16 cellular contexts compared by ENCODE assay signal in the genomic region with DNA sequence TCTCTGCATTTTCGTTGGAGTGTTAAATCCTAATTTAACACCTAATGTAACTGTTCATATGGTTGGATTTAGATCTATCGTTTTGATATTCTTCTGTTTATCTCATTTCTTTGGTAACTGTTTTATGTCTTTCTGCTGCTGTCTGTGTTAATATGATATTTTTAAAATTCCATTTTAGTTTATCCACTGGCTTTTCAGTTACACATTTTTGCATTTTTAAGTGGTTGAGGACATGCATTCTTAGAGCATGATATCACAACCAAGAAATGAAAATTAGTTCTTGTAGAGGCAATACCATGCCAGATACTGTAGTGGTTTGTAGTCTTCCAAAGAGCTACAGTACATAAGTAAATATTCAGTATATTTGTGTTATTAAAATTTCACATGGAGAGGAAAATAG. TPM values are rescaled to one million over a fixed set of nuclear protein-coding genes. Genes with fewer than 3 reads are reported as not detected.
DNase-seq lines count a peak whose midpoint lies in the region; ATAC-seq and TF ChIP-seq lines count a peak whose summit lies in the region.
"Had no signal": no experiment of that assay in that cellular context is flagged by ENCODE, and none has a peak within 500 bp of the region (broad histone marks: within the 10 kb centered on the region; RNA-seq: fewer than 3 reads in every experiment).

No MANE protein-coding gene starts in this region.

- no peak overlapping the region for H3K27ac ChIP-seq in uterus
- H3K27ac ChIP-seq: 22Rv1, dorsolateral prefrontal cortex, VCaP had no signal

- no peaks in the 10 kb centered on the region for H3K27me3 ChIP-seq in uterus
- H3K27me3 ChIP-seq: dorsolateral prefrontal cortex had no signal

- intact Hi-C loops in uterus (cut with DNase I; ENCODE audit: low total_unique reads), result loop anchor here (10.0 kb wide), 1 partner anchor 491 kb away; no protein-coding TSS in a partner anchor

- H3K9me3 ChIP-seq in uterus, result no peaks in the 10 kb centered on the region

- H3K4me1 ChIP-seq in uterus, result no peaks in the 10 kb centered on the region

- H3K4me3 ChIP-seq in uterus, result no peak overlapping the region
- H3K4me3 ChIP-seq: dorsolateral prefrontal cortex had no signal

- no peak for TF ChIP-seq POLR2A in uterus (IDR thresholded peaks at IDR 0.05)

- H3K36me3 ChIP-seq in uterus, result no peaks in the 10 kb centered on the region

- TF ChIP-seq CTCF in uterus (IDR thresholded peaks at IDR 0.05), result no peak

- ATAC-seq in HG02759 (IDR thresholded peaks at IDR 0.05; ENCODE audit: unreplicated experiment), result no peak
- ATAC-seq: activated naive CD4-positive, alpha-beta T cell treated with anti-CD3 and anti-CD28 coated beads, Interleukin-2, amount 50 U/mL, for 72 hours had no signal

- peak; percentile 3 for DNase-seq in DMS53 (lab: John Stamatoyannopoulos, UW)
- no peak for DNase-seq in DMS53 treated with DMSO at 0.1 percent for 48 hours (lab: John Stamatoyannopoulos, UW; ENCODE audit: unreplicated experiment)
- DNase-seq in amniotic stem cell (lab: John Stamatoyannopoulos, UW), result peak; percentile 3
- DNase-seq in iris pigment epithelial cell (ENCODE audit: low read depth), result peak; percentile 81
- DNase-seq in uterus, result no peak
- DNase-seq in GM19240 (ENCODE audit: insufficient read length, low spot score), result no peak
- DNase-seq in ureter (ENCODE audit: low spot score), result no peak
- DNase-seq: dorsolateral prefrontal cortex; naive B cell; NCI-H2081; NK-92 treated with Interleukin-12 subunit alpha and Interleukin-12 subunit beta, amount 100 ng/mL, for 24 hours; SIG-M5 had no signal

RNA-seq across cellular contexts. Expression of gene LIN28B, which starts 58.6 kb away (rescaled TPM):
- total RNA-seq in uterus, result under 1 TPM in 1 of 4 donors, not detected in 3; 0.14 TPM
- total RNA-seq in ureter, result not detected
- total RNA-seq: activated naive CD4-positive, alpha-beta T cell treated with anti-CD3 and anti-CD28 coated beads, Interleukin-2, amount 50 U/mL, for 72 hours had no signal

Comparison
In these comparisons a context has a peak if more than half of its experiments do, and no peak if none do; other contexts are left out.
1. DNase-seq: peak in DMS53 (single experiment), amniotic stem cell (single experiment) and iris pigment epithelial cell (single experiment); none in DMS53 treated with DMSO at 0.1 percent for 48 hours (single experiment), uterus (0 of 2), GM19240 (single experiment) and ureter (single experiment).